In genomic region chr17:17741346-17742023, GRCh38 we compare ENCODE assay signal across 9 cellular contexts.
DNase-seq lines count a peak whose midpoint lies in the region; ATAC-seq, FAIRE-seq and TF ChIP-seq lines count a peak whose summit lies in the region.
"Had no signal": no experiment of that assay in that cellular context is flagged by ENCODE, and none has a peak within 500 bp of the region (broad histone marks: within the 10 kb centered on the region; RNA-seq: fewer than 3 reads in every experiment).

No MANE protein-coding gene starts in this region.

- peaks cover 26% of the 10 kb centered on the region for H3K4me1 ChIP-seq in HEK293 (ENCODE audit: control insufficient read depth, insufficient read depth, low read length)
- peaks cover 20% of the 10 kb centered on the region for H3K4me1 ChIP-seq in iPS-18a (ENCODE audit: control insufficient read depth, low read depth, low read length)

- H3K4me3 ChIP-seq in HEK293 (ENCODE audit: low read depth, low read length) = no peak overlapping the region
- no peak overlapping the region for H3K4me3 ChIP-seq in iPS-18a (ENCODE audit: low read length)
- peak overlapping the region in 1 of 7 experiments; percentile 21 for H3K4me3 ChIP-seq in skin epidermis

- H3K27ac ChIP-seq in HEK293 (ENCODE audit: extremely low read depth, low read depth, low read length) = no peak overlapping the region
- no peak overlapping the region for H3K27ac ChIP-seq in iPS-18a (ENCODE audit: low read length)
- peak overlapping the region in 18 of 21 experiments; percentile 36 to 84 (median 74) for H3K27ac ChIP-seq in skin epidermis

- H3K36me3 Mint-ChIP-seq in T-helper 2 cell treated with Interferon-gamma antibody and Interleukin-4, amounts not matched to agents 5 μg/mL and 100 μg/mL, for 36 hours (ENCODE audit: low read depth) = no peaks in the 10 kb centered on the region

- no peak for TF ChIP-seq CTCF in HEK293 (tag by site-specific recombination; IDR thresholded peaks at IDR 0.05)

- H3K36me3 ChIP-seq in HEK293 (ENCODE audit: control insufficient read depth in 2 of 2, insufficient read depth in 1 of 2, low read length in 2 of 2) (no peaks in the 10 kb centered on the region), iPS-18a (ENCODE audit: control insufficient read depth, low read depth, low read length) (no peaks in the 10 kb centered on the region)

- H3K9ac ChIP-seq in iPS-18a (ENCODE audit: low read length) = peak overlapping the region; percentile 1

- no peak for FAIRE-seq in RCC 7860 (lab: Jason Lieb, UNC)
- FAIRE-seq: HTR-8/SVneo had no signal

- DNase-seq in astrocyte of the hippocampus (ENCODE audit: low read depth, low spot score) (peak; percentile 76), RCC 7860 (ENCODE audit: low spot score) (no peak)
- DNase-seq in T-helper 2 cell treated with Interferon-gamma antibody and Interleukin-4, amounts not matched to agents 5 μg/mL and 100 μg/mL, for 36 hours (ENCODE audit: low spot score) = no peak

- no peak overlapping the region for H3K4me3 Mint-ChIP-seq in T-helper 2 cell treated with Interferon-gamma antibody and Interleukin-4, amounts not matched to agents 5 μg/mL and 100 μg/mL, for 36 hours

- no peak overlapping the region for H3K27ac Mint-ChIP-seq in T-helper 2 cell treated with Interferon-gamma antibody and Interleukin-4, amounts not matched to agents 5 μg/mL and 100 μg/mL, for 36 hours

- CTCF ChIA-PET in HEK293 (lab: Yijun Ruan, JAX) = interaction anchor here (0.6 kb wide), 2 partner anchors 59 to 154 kb away, joined by 3 to 4 read pairs; no protein-coding TSS in a partner anchor

- POLR2A ChIA-PET in HEK293 (lab: Yijun Ruan, JAX) = no interaction called here

- no peaks in the 10 kb centered on the region for H3K9me3 Mint-ChIP-seq in T-helper 2 cell treated with Interferon-gamma antibody and Interleukin-4, amounts not matched to agents 5 μg/mL and 100 μg/mL, for 36 hours

- peaks cover 15% of the 10 kb centered on the region for H3K27me3 ChIP-seq in iPS-18a (ENCODE audit: control insufficient read depth, insufficient read depth, low read length)

- H3K9me3 ChIP-seq in HEK293 (ENCODE audit: control insufficient read depth, insufficient read depth, low read depth, low read length) = no peaks in the 10 kb centered on the region
- no peaks in the 10 kb centered on the region for H3K9me3 ChIP-seq in iPS-18a (ENCODE audit: control insufficient read depth, low read depth, low read length)

- ATAC-seq in GM18517 (IDR thresholded peaks at IDR 0.05; ENCODE audit: unreplicated experiment) = no peak
- ATAC-seq in HG02870 (IDR thresholded peaks at IDR 0.05; ENCODE audit: unreplicated experiment) = no peak

- H3K27me3 Mint-ChIP-seq in T-helper 2 cell treated with Interferon-gamma antibody and Interleukin-4, amounts not matched to agents 5 μg/mL and 100 μg/mL, for 36 hours (ENCODE audit: low read depth) = no peaks in the 10 kb centered on the region

- peaks cover 3% of the 10 kb centered on the region for H3K4me1 Mint-ChIP-seq in T-helper 2 cell treated with Interferon-gamma antibody and Interleukin-4, amounts not matched to agents 5 μg/mL and 100 μg/mL, for 36 hours (ENCODE audit: low read depth)

TF ChIP-seq in HEK293, 187 proteins besides CTCF, POLR2A, EP300 and RAD21:
- TF ChIP-seq ZBTB26 (tag by site-specific recombination; optimal IDR thresholded peaks at IDR 0.05) = no peak
- TF ChIP-seq PRDM10 (tag by site-specific recombination; IDR thresholded peaks at IDR 0.05) = peak; percentile 63
- TF ChIP-seq ZNF398 (tag by site-specific recombination; IDR thresholded peaks at IDR 0.05) = no peak
- TF ChIP-seq ZBTB17 (tag by site-specific recombination; IDR thresholded peaks at IDR 0.05) = peak; percentile 41; the same call in 1 of the 2 replicates

Comparison
In these comparisons a context has a peak if more than half of its experiments do, and no peak if none do; other contexts are left out.
1. H3K27ac ChIP-seq: peak in skin epidermis (18 of 21); none in HEK293 (single experiment) and iPS-18a (single experiment).